ENCODE assay signal across 27 cellular contexts in the genomic region with DNA sequence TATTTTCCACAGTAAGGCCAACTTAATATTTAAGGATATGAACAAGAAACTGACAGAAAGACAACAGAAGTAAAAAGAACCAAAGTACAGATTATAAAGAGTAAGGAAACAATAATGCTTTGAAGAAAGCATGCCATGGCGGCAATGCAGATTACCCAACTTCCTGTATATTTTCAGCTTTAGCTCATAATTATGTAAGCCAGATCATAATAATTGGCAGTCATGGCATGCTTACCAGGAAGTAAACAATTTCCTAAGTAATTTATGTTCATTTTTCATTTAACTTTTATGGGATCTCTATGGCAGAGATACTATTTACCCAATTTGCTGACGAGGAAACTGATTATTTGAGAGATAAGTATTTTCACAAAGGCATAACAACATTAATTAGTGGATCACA.
DNase-seq lines count a peak whose midpoint lies in the region; ATAC-seq and TF ChIP-seq lines count a peak whose summit lies in the region.
"Had no signal": no experiment of that assay in that cellular context is flagged by ENCODE, and none has a peak within 500 bp of the region (broad histone marks: within the 10 kb centered on the region; RNA-seq: fewer than 3 reads in every experiment).

No MANE protein-coding gene starts in this region.

- H2BK120ac ChIP-seq in neuronal stem cell (ENCODE audit: low read depth, low read length): no peak overlapping the region

- H3K27ac ChIP-seq in C4-2B (peak overlapping the region; percentile 45), neuronal stem cell (replicated peaks; ENCODE audit: low read length) (no peak overlapping the region)
- H3K27ac ChIP-seq: A549, Peyer's patch had no signal

- TF ChIP-seq CTCF in C4-2B (conservative IDR thresholded peaks at IDR 0.05) (no peak), brain (conservative IDR thresholded peaks at IDR 0.05) (no peak)

- H3K14ac ChIP-seq in neuronal stem cell (ENCODE audit: low read length): no peak overlapping the region

- no peaks in the 10 kb centered on the region for H3K9me3 ChIP-seq in neuronal stem cell (replicated peaks in 1 of 2; ENCODE audit: control insufficient read depth in 2 of 2, insufficient read depth in 1 of 2, low read depth in 1 of 2, low read length in 2 of 2)
- H3K9me3 ChIP-seq: A549, Peyer's patch had no signal

- H3K27me3 Mint-ChIP-seq in brain: no peaks in the 10 kb centered on the region
- H3K27me3 Mint-ChIP-seq: CD8-positive, alpha-beta memory T cell had no signal

- H3K79me1 ChIP-seq in neuronal stem cell (ENCODE audit: low read depth, low read length): no peaks in the 10 kb centered on the region

- H3K9me3 Mint-ChIP-seq in brain: peaks cover 0 to 13% (median 2%) of the 10 kb centered on the region in 5 experiments

- H3K36me3 Mint-ChIP-seq in brain: no peaks in the 10 kb centered on the region
- H3K36me3 Mint-ChIP-seq: CD8-positive, alpha-beta memory T cell had no signal

- no CpG with 5 or more reads among the region's 2 CpGs for WGBS in neuronal stem cell (ENCODE audit: extremely low coverage in 2 of 2, insufficient read length in 2 of 2, insufficient replicate concordance in 1 of 2), 2 donors

- H3K4me1 Mint-ChIP-seq in brain: peaks cover 45% of the 10 kb centered on the region
- H3K4me1 Mint-ChIP-seq: CD8-positive, alpha-beta memory T cell had no signal

- no peak for ATAC-seq in GM21528 (IDR thresholded peaks at IDR 0.05; ENCODE audit: low FRiP score, unreplicated experiment)
- ATAC-seq: A549, GM12878, K562 had no signal

- H3K4me3 Mint-ChIP-seq in brain: no peak overlapping the region
- H3K4me3 Mint-ChIP-seq: CD8-positive, alpha-beta memory T cell had no signal

- H2AK5ac ChIP-seq in neuronal stem cell (ENCODE audit: low read depth, low read length): no peak overlapping the region

- H3K9ac ChIP-seq in neuronal stem cell (ENCODE audit: low read depth, low read length, poor library complexity): no peak overlapping the region

- H3K4me2 ChIP-seq in neuronal stem cell (ENCODE audit: insufficient read depth, low read length, poor library complexity, severe bottlenecking): no peak overlapping the region
- H3K4me2 ChIP-seq: A549 had no signal

- H3K4me3 ChIP-seq in neuronal stem cell (ENCODE audit: low read length in 2 of 2) (no peak overlapping the region), H7 (ENCODE audit: insufficient read depth, low read depth, low read length) (no peak overlapping the region)
- H3K4me3 ChIP-seq: A549, GM12878, K562, Peyer's patch had no signal

- H3K23ac ChIP-seq in neuronal stem cell (ENCODE audit: low read depth, low read length, poor library complexity): no peak overlapping the region

- H2BK12ac ChIP-seq in neuronal stem cell (ENCODE audit: low read length): no peak overlapping the region

- H3K4me1 ChIP-seq in neuronal stem cell (ENCODE audit: control insufficient read depth in 2 of 2, insufficient read depth in 1 of 2, low read depth in 1 of 2, low read length in 2 of 2): peaks cover 2 to 34% of the 10 kb centered on the region in 2 donors
- H3K4me1 ChIP-seq: A549, Peyer's patch had no signal

- no peak overlapping the region for H3K4ac ChIP-seq in neuronal stem cell (ENCODE audit: low read length)

- DNase-seq in NCI-H69 (lab: John Stamatoyannopoulos, UW) (peak; percentile 61), neuronal stem cell (ENCODE audit: low spot score) (no peak), H7 (no peak)
- no peak for DNase-seq in activated CD4-positive, alpha-beta T cell treated with anti-CD3 and anti-CD28 coated beads, Interleukin-2, amount 50 U/mL, for 4 hours
- DNase-seq: C1 segment of cervical spinal cord; CD8-positive, alpha-beta memory T cell; DMS 273 treated with DMSO at 0.1 percent for 48 hours; DMS79; EL; GDM1; GOT3; HCEC 1CT; Kasumi-1; NCI-H1048; NCI-H1436 treated with DMSO at 0.1 percent for 48 hours; NCI-H187 treated with DMSO at 0.1 percent for 48 hours; NCI-H2107; NCI-H524 treated with DMSO at 0.1 percent for 48 hours; OCI-M1; Peyer's patch; SHP77 treated with DMSO at 0.1 percent for 48 hours had no signal

- H3K27me3 ChIP-seq in neuronal stem cell (ENCODE audit: control insufficient read depth in 3 of 3, insufficient read depth in 3 of 3, low read depth in 1 of 3, low read length in 3 of 3): no peaks in the 10 kb centered on the region
- H3K27me3 ChIP-seq in H7 (ENCODE audit: control insufficient read depth, insufficient read depth, low read length): no peaks in the 10 kb centered on the region
- H3K27me3 ChIP-seq: Peyer's patch had no signal

- no peak overlapping the region for H3K18ac ChIP-seq in neuronal stem cell (ENCODE audit: low read length)

- no peak overlapping the region for H2BK5ac ChIP-seq in neuronal stem cell (ENCODE audit: low read length)

- peak overlapping the region in 3 of 5 experiments; percentile 4 to 37 (median 11) for H3K27ac Mint-ChIP-seq in brain
- H3K27ac Mint-ChIP-seq: CD8-positive, alpha-beta memory T cell had no signal

- no peak overlapping the region for H4K91ac ChIP-seq in neuronal stem cell (ENCODE audit: low read depth, low read length, poor library complexity)

- no peak overlapping the region for H4K8ac ChIP-seq in neuronal stem cell (ENCODE audit: low read depth, low read length)

- peak overlapping the region; percentile 76 for H2AFZ ChIP-seq in neuronal stem cell (ENCODE audit: low read length)

- H2BK15ac ChIP-seq in neuronal stem cell (ENCODE audit: low read length): no peak overlapping the region

- H3K36me3 ChIP-seq in neuronal stem cell (replicated peaks in 1 of 2; ENCODE audit: control insufficient read depth in 2 of 2, insufficient read depth in 2 of 2, low read length in 2 of 2) (no peaks in the 10 kb centered on the region), H7 (replicated peaks; ENCODE audit: control insufficient read depth, insufficient read depth, low read length) (no peaks in the 10 kb centered on the region)
- H3K36me3 ChIP-seq: Peyer's patch had no signal
